ENCODE assay signal across 8 cellular contexts in the genomic region with DNA sequence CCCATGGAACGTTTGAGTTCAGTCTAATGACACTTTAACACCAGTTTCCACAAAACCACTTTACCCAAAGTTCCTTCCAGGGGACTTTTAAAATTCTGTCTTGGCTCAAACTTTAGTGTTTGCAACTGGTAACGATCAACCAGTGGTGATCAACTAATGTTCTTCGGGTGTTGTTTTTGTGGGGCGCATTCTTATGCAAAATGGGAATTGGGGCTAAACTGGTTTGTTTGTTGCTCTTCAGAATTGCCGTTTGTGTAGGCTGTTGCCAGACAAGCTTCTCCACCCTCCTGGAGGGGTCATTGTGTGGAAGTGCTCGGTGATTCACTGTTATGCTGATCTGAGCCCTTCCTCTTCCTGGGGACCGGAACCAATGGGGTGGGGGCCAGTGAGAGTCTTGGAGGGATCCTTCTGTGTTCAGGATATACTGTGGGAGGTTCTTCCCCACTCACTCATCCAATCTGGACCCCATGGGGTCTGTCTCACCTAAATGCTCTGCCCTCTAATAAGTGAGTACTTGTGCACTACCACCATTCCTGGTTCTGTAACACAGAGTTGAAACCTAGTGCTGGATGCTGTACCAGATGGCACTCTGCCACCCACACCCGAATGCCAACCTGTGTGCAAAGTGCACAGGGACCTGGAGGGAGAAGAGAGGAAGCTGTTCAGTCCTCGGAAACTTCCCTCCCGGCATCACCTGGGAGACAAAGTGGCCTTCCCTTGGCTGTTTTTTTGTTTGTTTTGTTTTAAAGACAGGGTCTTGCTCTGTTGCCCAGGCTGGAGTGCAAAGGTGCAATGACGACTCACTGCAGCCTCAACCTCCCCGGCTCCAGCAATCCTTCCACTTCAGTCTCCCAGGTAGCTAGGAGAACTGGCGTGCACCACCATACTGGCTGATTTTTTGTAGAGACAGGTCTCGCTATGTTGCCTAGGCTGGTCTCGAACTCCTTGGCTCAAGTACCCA. TPM values are rescaled to one million over a fixed set of nuclear protein-coding genes. Genes with fewer than 3 reads are reported as not detected.
A peak's percentile ranks its signal among the peaks of the same experiment; 100 is the strongest.
DNase-seq lines count a peak whose midpoint lies in the region; ATAC-seq and TF ChIP-seq lines count a peak whose summit lies in the region.

No MANE protein-coding gene starts in this region.

- H3K27ac Mint-ChIP-seq in CD4-positive, alpha-beta memory T cell, result peak overlapping the region; percentile 94 to 98 (median 96)
- H3K27ac Mint-ChIP-seq in activated naive CD8-positive, alpha-beta T cell, result peak overlapping the region; percentile 99

- 48% methylated on average over 11 of the region's 15 CpGs for WGBS in right lobe of liver (ENCODE audit: insufficient coverage, low coverage, low lambda C conversion rate, missing lambda C conversion rate)

- H3K4me3 ChIP-seq in CD4-positive, alpha-beta memory T cell (ENCODE audit: low read length in 2 of 2), result peak overlapping the region; percentile 49 to 93
- H3K4me3 ChIP-seq in KMS-11 (IDR thresholded peaks at IDR 0.05; ENCODE audit: insufficient read depth, low read depth, low read length), result peak overlapping the region; percentile 15
- no peak overlapping the region for H3K4me3 ChIP-seq in right lobe of liver

- H2AFZ ChIP-seq in KMS-11 (ENCODE audit: low read depth), result no peak overlapping the region

- H3K36me3 ChIP-seq in CD4-positive, alpha-beta memory T cell (ENCODE audit: insufficient read depth, low read length), result no peaks in the 10 kb centered on the region
- H3K36me3 ChIP-seq in KMS-11 (ENCODE audit: insufficient read depth) (no peaks in the 10 kb centered on the region), right lobe of liver (no peaks in the 10 kb centered on the region)

- CTCF ChIA-PET in CD4-positive, alpha-beta memory T cell (lab: Charles Lee; ENCODE audit: partially characterized antibody), result interaction anchor here (1.0 to 4.5 kb wide), 3 partner anchors 38 to 44 kb away, joined by 4 to 30 read pairs (median 5); no protein-coding TSS in a partner anchor

- H3K36me3 Mint-ChIP-seq in CD4-positive, alpha-beta memory T cell, result peaks cover 0 to 14% of the 10 kb centered on the region in 2 donors
- no peaks in the 10 kb centered on the region for H3K36me3 Mint-ChIP-seq in activated naive CD8-positive, alpha-beta T cell

- H3K4me2 ChIP-seq in KMS-11, result peak overlapping the region; percentile 80

- TF ChIP-seq CTCF in KMS-11 (conservative IDR thresholded peaks at IDR 0.05; ENCODE audit: low read depth, low read length), result no peak; the same call in none of the 2 replicates
- no peak for TF ChIP-seq CTCF in right lobe of liver (IDR thresholded peaks at IDR 0.05)

- H3K27me3 ChIP-seq in CD4-positive, alpha-beta memory T cell (ENCODE audit: insufficient read depth, low read length), result no peaks in the 10 kb centered on the region
- H3K27me3 ChIP-seq in KMS-11 (ENCODE audit: insufficient read depth, low read depth) (no peaks in the 10 kb centered on the region), right lobe of liver (no peaks in the 10 kb centered on the region)

- H3K4me1 ChIP-seq in CD4-positive, alpha-beta memory T cell (ENCODE audit: insufficient read depth, low read length), result peaks cover 72% of the 10 kb centered on the region
- H3K4me1 ChIP-seq in KMS-11 (ENCODE audit: low read depth, poor library complexity, severe bottlenecking), result peaks cover 61% of the 10 kb centered on the region
- peaks cover 0 to 6% (median 0%) of the 10 kb centered on the region in 4 donors for H3K4me1 ChIP-seq in right lobe of liver

- peaks cover 0 to 1% (median 0%) of the 10 kb centered on the region in 8 donors for H3K9me3 Mint-ChIP-seq in CD4-positive, alpha-beta memory T cell
- no peaks in the 10 kb centered on the region for H3K9me3 Mint-ChIP-seq in activated naive CD8-positive, alpha-beta T cell (ENCODE audit: low read depth)

- H3K27ac ChIP-seq in CD4-positive, alpha-beta memory T cell (ENCODE audit: low read depth, low read length), result peak overlapping the region; percentile 79
- peak overlapping the region; percentile 99 for H3K27ac ChIP-seq in KMS-11
- H3K27ac ChIP-seq in right lobe of liver, result no peak overlapping the region

- no peaks in the 10 kb centered on the region for H3K9me3 ChIP-seq in CD4-positive, alpha-beta memory T cell (ENCODE audit: control insufficient read depth in 1 of 2, low read length in 2 of 2)
- no peaks in the 10 kb centered on the region for H3K9me3 ChIP-seq in right lobe of liver

- ATAC-seq in right lobe of liver (peak; percentile 20 to 53 (median 32)), HG03280 (IDR thresholded peaks at IDR 0.05; ENCODE audit: unreplicated experiment) (no peak)

- peak overlapping the region; percentile 82 for H3K9ac ChIP-seq in KMS-11

- peaks cover 55 to 74% (median 66%) of the 10 kb centered on the region in 4 donors for H3K4me1 Mint-ChIP-seq in CD4-positive, alpha-beta memory T cell
- H3K4me1 Mint-ChIP-seq in activated naive CD8-positive, alpha-beta T cell (ENCODE audit: low read depth), result peaks cover 70% of the 10 kb centered on the region

- H3K4me3 Mint-ChIP-seq in CD4-positive, alpha-beta memory T cell, result peak overlapping the region; percentile 90 to 99 (median 96)
- H3K4me3 Mint-ChIP-seq in activated naive CD8-positive, alpha-beta T cell, result peak overlapping the region; percentile 94

- intact Hi-C loops in CD4-positive, alpha-beta memory T cell (cut with micrococcal nuclease), result loop anchor here (2.0 to 5.0 kb wide), 3 partner anchors 13 to 203 kb away; no protein-coding TSS in a partner anchor
- intact Hi-C loops in right lobe of liver (cut with DNase I), result no loop called here

- DNase-seq in CD4-positive, alpha-beta memory T cell, result peak in 4 of 5 donors; percentile 6 to 64 (median 20)
- no peak for DNase-seq in right lobe of liver
- DNase-seq in NCI-H1092 treated with DMSO at 0.1 percent for 48 hours (lab: John Stamatoyannopoulos, UW), result no peak
- no peak for DNase-seq in nucleus accumbens (lab: John Stamatoyannopoulos, UW)
- no peak for DNase-seq in NCI-H2196 (lab: John Stamatoyannopoulos, UW; ENCODE audit: unreplicated experiment)

- no peaks in the 10 kb centered on the region for H4K20me1 ChIP-seq in KMS-11 (ENCODE audit: insufficient read depth)

- H3K27me3 Mint-ChIP-seq in CD4-positive, alpha-beta memory T cell, result no peaks in the 10 kb centered on the region
- H3K27me3 Mint-ChIP-seq in activated naive CD8-positive, alpha-beta T cell, result no peaks in the 10 kb centered on the region

- no peak for TF ChIP-seq POLR2A in right lobe of liver (IDR thresholded peaks at IDR 0.05)

- POLR2A ChIA-PET in CD4-positive, alpha-beta memory T cell (lab: Charles Lee; ENCODE audit: partially characterized antibody), result interaction anchor here (1.4 to 10.0 kb wide), 2 partner anchors 22 to 43 kb away, joined by 5 to 169 read pairs; partner anchors contain the start of genes CBX3 and HNRNPA2B1

- H3K79me2 ChIP-seq in KMS-11 (ENCODE audit: insufficient read depth, low read depth), result peaks cover 69% of the 10 kb centered on the region

RNA-seq across cellular contexts. Expression of gene NFE2L3, which starts 2.1 kb away (rescaled TPM):
- total RNA-seq in CD4-positive, alpha-beta memory T cell, result 1 to 10 TPM; 7.5 to 7.9 TPM
- 1 to 10 TPM; 7.9 to 9.6 TPM for polyA plus RNA-seq in CD4-positive, alpha-beta memory T cell
- 1 to 10 TPM in 2 of 6 experiments, under 1 TPM in 4; 0.13 to 2.0 (median 0.54) TPM for total RNA-seq in right lobe of liver

RNA-seq across cellular contexts. Expression of gene HNRNPA2B1, which starts 46.4 kb away (rescaled TPM):
- total RNA-seq in CD4-positive, alpha-beta memory T cell, result 100 to 1,000 TPM; 450 to 466 TPM
- polyA plus RNA-seq in CD4-positive, alpha-beta memory T cell, result 100 to 1,000 TPM; 475 to 700 TPM
- total RNA-seq in right lobe of liver, result 100 to 1,000 TPM in 4 of 6 experiments, 10 to 100 TPM in 2; 93.5 to 252 (median 165) TPM

RNA-seq across cellular contexts. Expression of gene CBX3, which starts 47.4 kb away (rescaled TPM):
- 100 to 1,000 TPM; 160 to 173 TPM for total RNA-seq in CD4-positive, alpha-beta memory T cell
- 100 to 1,000 TPM; 105 to 180 TPM for polyA plus RNA-seq in CD4-positive, alpha-beta memory T cell
- 10 to 100 TPM; 26.4 to 42.1 (median 40.5) TPM for total RNA-seq in right lobe of liver

Comparison
In these comparisons a context has a peak if more than half of its experiments do, and no peak if none do; other contexts are left out.
1. DNase-seq: peak in CD4-positive, alpha-beta memory T cell (4 of 5); none in right lobe of liver (0 of 3), NCI-H1092 treated with DMSO at 0.1 percent for 48 hours (single experiment), nucleus accumbens (0 of 56) and NCI-H2196 (single experiment).
2. H3K27ac ChIP-seq: peak in CD4-positive, alpha-beta memory T cell (single experiment) and KMS-11 (single experiment); none in right lobe of liver (0 of 3).
3. H3K4me3 ChIP-seq: peak in CD4-positive, alpha-beta memory T cell (2 of 2) and KMS-11 (single experiment); none in right lobe of liver (0 of 3).